ENCODE assay signal across 8 cellular contexts in the genomic region with DNA sequence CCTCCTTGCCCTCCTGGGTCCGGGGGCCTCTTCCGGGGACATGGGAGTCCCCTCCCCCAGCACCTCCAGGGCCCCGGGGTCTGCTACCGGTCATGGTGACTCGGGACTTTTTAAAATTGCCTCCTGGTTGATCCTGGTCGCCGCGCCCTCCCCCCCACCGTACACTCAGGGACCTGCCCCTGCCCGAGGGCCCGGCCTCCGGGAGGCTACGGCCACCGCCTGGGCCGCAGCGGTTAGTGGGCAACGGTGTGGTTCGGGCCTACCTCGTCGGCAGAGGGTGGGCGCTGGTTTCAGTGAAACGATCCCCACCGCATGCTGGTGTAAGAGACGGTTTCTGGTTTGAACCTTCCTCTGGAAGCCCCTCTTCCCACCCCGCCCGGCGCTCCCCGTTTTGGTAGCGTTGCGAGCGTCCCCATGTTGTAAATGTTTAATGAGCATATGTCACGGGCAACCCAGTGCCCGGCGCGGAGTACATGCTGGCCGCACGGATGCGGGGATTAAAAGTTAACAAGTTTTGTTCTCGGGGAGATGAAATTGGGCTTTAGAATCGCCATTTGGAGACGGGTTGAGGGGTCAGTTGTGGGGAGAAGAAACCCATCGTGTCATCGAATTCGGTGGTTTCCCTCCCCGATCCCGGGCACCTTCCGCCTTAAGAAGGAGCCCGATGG. TPM values are rescaled to one million over a fixed set of nuclear protein-coding genes. Genes with fewer than 3 reads are reported as not detected.
DNase-seq lines count a peak whose midpoint lies in the region; ATAC-seq and TF ChIP-seq lines count a peak whose summit lies in the region.

No MANE protein-coding gene starts in this region.

- H3K4me1 ChIP-seq in HUES6 (ENCODE audit: control insufficient read depth, insufficient read depth, low read length): peaks cover 56% of the 10 kb centered on the region
- H3K4me1 ChIP-seq in ectodermal cell (ENCODE audit: control insufficient read depth, insufficient read depth, low read length): peaks cover 33% of the 10 kb centered on the region

- H3K9me3 ChIP-seq in HUES6 (ENCODE audit: control insufficient read depth, insufficient read depth, low read depth, low read length) (no peaks in the 10 kb centered on the region), ectodermal cell (ENCODE audit: control insufficient read depth, low read length) (no peaks in the 10 kb centered on the region)

- peak overlapping the region; percentile 89 for H3K27ac Mint-ChIP-seq in mesothelial cell of epicardium

- no peak for TF ChIP-seq CTCF in mesothelial cell of epicardium (IDR thresholded peaks at IDR 0.05; ENCODE audit: unreplicated experiment)

- ATAC-seq in GM18517 (IDR thresholded peaks at IDR 0.05; ENCODE audit: unreplicated experiment): no peak

- H3K27me3 ChIP-seq in HUES6 (ENCODE audit: control insufficient read depth, insufficient read depth, low read length) (no peaks in the 10 kb centered on the region), ectodermal cell (ENCODE audit: control insufficient read depth, insufficient read depth, low read length, poor library complexity, severe bottlenecking) (no peaks in the 10 kb centered on the region)

- peak; percentile 58 for DNase-seq in AG08396 (ENCODE audit: low spot score)
- peak; percentile 35 for DNase-seq in activated CD4-positive, alpha-beta T cell treated with anti-CD3 and anti-CD28 coated beads, Interleukin-2, amount 50 U/mL, for 1 hour
- DNase-seq in mesothelial cell of epicardium (ENCODE audit: low spot score in 2 of 2, unreplicated experiment in 2 of 2): peak in 1 of 2 experiments; percentile 57
- DNase-seq in stimulated activated naive CD4-positive, alpha-beta T cell treated with Interleukin-2 at 50 U/mL for 16 hours (lab: John Stamatoyannopoulos, UW): peak; percentile 45
- DNase-seq in NCI-H1694 (lab: John Stamatoyannopoulos, UW): no peak

- no peaks in the 10 kb centered on the region for H3K9me3 Mint-ChIP-seq in mesothelial cell of epicardium

- H3K4me3 ChIP-seq in HUES6 (ENCODE audit: low read depth, low read length) (peak overlapping the region; percentile 99), ectodermal cell (ENCODE audit: insufficient read depth, low read depth, low read length) (peak overlapping the region; percentile 86)

- H3K9ac ChIP-seq in HUES6 (ENCODE audit: low read length): peak overlapping the region; percentile 96

- H3K4me1 Mint-ChIP-seq in mesothelial cell of epicardium: peaks cover 52% of the 10 kb centered on the region

- H3K27me3 Mint-ChIP-seq in mesothelial cell of epicardium (ENCODE audit: low read depth): no peaks in the 10 kb centered on the region

- H3K36me3 Mint-ChIP-seq in mesothelial cell of epicardium: no peaks in the 10 kb centered on the region

- H3K36me3 ChIP-seq in HUES6 (ENCODE audit: control insufficient read depth, insufficient read depth, low read length) (no peaks in the 10 kb centered on the region), ectodermal cell (ENCODE audit: control insufficient read depth, insufficient read depth, low read length) (no peaks in the 10 kb centered on the region)

- WGBS in ectodermal cell, 2 experiments: 0% methylated on average over 48 of the region's 48 CpGs

- H3K4me3 Mint-ChIP-seq in mesothelial cell of epicardium: peak overlapping the region; percentile 86

- H3K27ac ChIP-seq in HUES6 (ENCODE audit: low read depth, low read length) (peak overlapping the region; percentile 98), ectodermal cell (ENCODE audit: insufficient read depth, low read depth, low read length, poor library complexity, severe bottlenecking) (no peak overlapping the region)

RNA-seq across cellular contexts. Expression of a gene that starts 1.2 kb away (rescaled TPM):
- polyA plus RNA-seq in ectodermal cell (2013, experiment 1 of 4): 130 TPM
- 142 TPM for polyA plus RNA-seq in ectodermal cell (2013, experiment 2 of 4)
- polyA plus RNA-seq in ectodermal cell (2013, experiment 3 of 4): 83.0 TPM
- 97.1 TPM for polyA plus RNA-seq in ectodermal cell (2013, experiment 4 of 4)
- total RNA-seq in mesothelial cell of epicardium: 245 to 249 TPM (median 245 TPM) in 3 replicates
